Comparison of ENCODE assay signal across 26 cellular contexts in genomic region chr4:27056281-27056680, GRCh38.
"Had no signal": no experiment of that assay in that cellular context is flagged by ENCODE, and none has a peak within 500 bp of the region (broad histone marks: within the 10 kb centered on the region; RNA-seq: fewer than 3 reads in every experiment).

No MANE protein-coding gene starts in this region.

- DNase-seq: naive thymus-derived CD8-positive, alpha-beta T cell; nephron progenitor cell; occipital lobe; pancreas; retina; right cardiac atrium; sigmoid colon; stimulated activated CD4-positive, alpha-beta T cell treated with anti-CD3 and anti-CD28 coated beads, Interleukin-15, amount 100 ng/mL, for 24 hours; stimulated activated CD4-positive, alpha-beta T cell treated with anti-CD3 and anti-CD28 coated beads, Interleukin-2, amount 100 ng/mL, for 24 hours; stimulated activated CD4-positive, alpha-beta T cell treated with anti-CD3 and anti-CD28 coated beads, Interleukin-2, amount 100 ng/mL, for 48 hours; stimulated activated CD4-positive, alpha-beta T cell treated with anti-CD3 and anti-CD28 coated beads, Interleukin-4, amount 100 ng/mL, for 24 hours; stimulated activated naive B cell treated with anti-CD40 and anti-IgM and Interleukin-4, amounts not matched to agents 10 μg/mL and 1 μg/mL and 100 μg/mL, for 72 hours; stimulated activated naive CD4-positive, alpha-beta T cell treated with Interleukin-2 at 50 U/mL for 16 hours; stomach; thyroid gland; trophoblast cell had no signal

- H3K36me3 ChIP-seq: pancreas, prostate gland, right lobe of liver, sigmoid colon, stomach, thoracic aorta, thyroid gland, tibial nerve, upper lobe of left lung, vagina had no signal

- H3K27ac Mint-ChIP-seq: naive thymus-derived CD8-positive, alpha-beta T cell; natural killer cell treated with Interleukin-12 subunit alpha and Interleukin-12 subunit beta and Interleukin-15 and Interleukin-18, amount 100 ng/mL, for 72 hours; nephron progenitor cell; stimulated activated effector memory CD8-positive, alpha-beta T cell treated with anti-CD3 and anti-CD28 coated beads, Interleukin-12 subunit alpha, Interleukin-12 subunit beta, amount 100 ng/mL, for 72 hours; stimulated activated naive B cell treated with anti-CD40 and anti-IgM and Interleukin-4, amounts not matched to agents 10 μg/mL and 1 μg/mL and 100 μg/mL, for 72 hours; stimulated activated naive CD8-positive, alpha-beta T cell treated with anti-CD3 and anti-CD28 coated beads, Interleukin-15, Interleukin-2, amounts not matched to agents 100 ng/mL and 50 ng/mL, for 24 hours had no signal

- ATAC-seq: naive thymus-derived CD8-positive, alpha-beta T cell; natural killer cell treated with Interleukin-12 subunit alpha and Interleukin-12 subunit beta and Interleukin-15 and Interleukin-18, amount 100 ng/mL, for 72 hours; pancreas; right cardiac atrium; right lobe of liver; stimulated activated effector memory CD8-positive, alpha-beta T cell treated with anti-CD3 and anti-CD28 coated beads, Interleukin-12 subunit alpha, Interleukin-12 subunit beta, amount 100 ng/mL, for 72 hours; stimulated activated naive B cell treated with anti-CD40 and anti-IgM and Interleukin-4, amounts not matched to agents 10 μg/mL and 1 μg/mL and 100 μg/mL, for 72 hours had no signal

- H3K9me3 Mint-ChIP-seq: naive thymus-derived CD8-positive, alpha-beta T cell; natural killer cell treated with Interleukin-12 subunit alpha and Interleukin-12 subunit beta and Interleukin-15 and Interleukin-18, amount 100 ng/mL, for 72 hours; nephron progenitor cell; neural crest cell; stimulated activated effector memory CD8-positive, alpha-beta T cell treated with anti-CD3 and anti-CD28 coated beads, Interleukin-12 subunit alpha, Interleukin-12 subunit beta, amount 100 ng/mL, for 72 hours; stimulated activated naive B cell treated with anti-CD40 and anti-IgM and Interleukin-4, amounts not matched to agents 10 μg/mL and 1 μg/mL and 100 μg/mL, for 72 hours; stimulated activated naive CD8-positive, alpha-beta T cell treated with anti-CD3 and anti-CD28 coated beads, Interleukin-15, Interleukin-2, amounts not matched to agents 100 ng/mL and 50 ng/mL, for 24 hours had no signal

- H3K36me3 Mint-ChIP-seq: naive thymus-derived CD8-positive, alpha-beta T cell; natural killer cell treated with Interleukin-12 subunit alpha and Interleukin-12 subunit beta and Interleukin-15 and Interleukin-18, amount 100 ng/mL, for 72 hours; stimulated activated effector memory CD8-positive, alpha-beta T cell treated with anti-CD3 and anti-CD28 coated beads, Interleukin-12 subunit alpha, Interleukin-12 subunit beta, amount 100 ng/mL, for 72 hours; stimulated activated naive B cell treated with anti-CD40 and anti-IgM and Interleukin-4, amounts not matched to agents 10 μg/mL and 1 μg/mL and 100 μg/mL, for 72 hours had no signal

- H3K27me3 ChIP-seq: pancreas, right lobe of liver, sigmoid colon, thyroid gland, upper lobe of left lung, vagina had no signal

- H3K4me3 Mint-ChIP-seq: naive thymus-derived CD8-positive, alpha-beta T cell; natural killer cell treated with Interleukin-12 subunit alpha and Interleukin-12 subunit beta and Interleukin-15 and Interleukin-18, amount 100 ng/mL, for 72 hours; nephron progenitor cell; neural crest cell; stimulated activated effector memory CD8-positive, alpha-beta T cell treated with anti-CD3 and anti-CD28 coated beads, Interleukin-12 subunit alpha, Interleukin-12 subunit beta, amount 100 ng/mL, for 72 hours; stimulated activated naive B cell treated with anti-CD40 and anti-IgM and Interleukin-4, amounts not matched to agents 10 μg/mL and 1 μg/mL and 100 μg/mL, for 72 hours; stimulated activated naive CD8-positive, alpha-beta T cell treated with anti-CD3 and anti-CD28 coated beads, Interleukin-15, Interleukin-2, amounts not matched to agents 100 ng/mL and 50 ng/mL, for 24 hours had no signal

- H3K4me1 ChIP-seq: pancreas, prostate gland, right lobe of liver, sigmoid colon, stomach, thyroid gland, tibial nerve, upper lobe of left lung, vagina had no signal

- H3K4me3 ChIP-seq: pancreas, prostate gland, right lobe of liver, sigmoid colon, stomach, thoracic aorta, thyroid gland, tibial nerve, upper lobe of left lung, vagina had no signal

- H3K9me3 ChIP-seq: pancreas, prostate gland, right lobe of liver, sigmoid colon, stomach, thoracic aorta, thyroid gland, tibial nerve, upper lobe of left lung, vagina had no signal

- H3K27ac ChIP-seq: pancreas, prostate gland, right lobe of liver, sigmoid colon, stomach, thoracic aorta, thyroid gland, tibial nerve, upper lobe of left lung, vagina had no signal

- H3K4me1 Mint-ChIP-seq: naive thymus-derived CD8-positive, alpha-beta T cell; nephron progenitor cell; neural crest cell; stimulated activated effector memory CD8-positive, alpha-beta T cell treated with anti-CD3 and anti-CD28 coated beads, Interleukin-12 subunit alpha, Interleukin-12 subunit beta, amount 100 ng/mL, for 72 hours; stimulated activated naive B cell treated with anti-CD40 and anti-IgM and Interleukin-4, amounts not matched to agents 10 μg/mL and 1 μg/mL and 100 μg/mL, for 72 hours had no signal
